Comparison of ENCODE assay signal across 8 cellular contexts in the genomic region with DNA sequence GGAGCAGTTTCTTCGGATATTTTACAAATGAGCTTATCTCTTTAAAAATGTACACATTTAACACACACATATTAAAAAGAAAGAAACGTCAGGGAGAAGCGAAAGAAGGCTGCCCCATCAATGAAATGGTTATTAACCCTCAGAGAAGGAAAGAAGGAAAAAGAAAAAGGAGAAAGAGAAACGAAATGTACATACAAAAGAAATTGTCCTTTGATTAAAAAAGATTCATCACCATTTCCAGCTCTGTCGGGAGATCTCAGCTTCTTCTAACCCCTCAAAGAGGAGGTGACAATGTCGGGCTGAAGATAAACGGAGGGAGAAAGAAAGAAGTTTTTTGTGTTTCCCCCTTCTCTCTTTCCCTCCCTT. TPM values are rescaled to one million over a fixed set of nuclear protein-coding genes. Genes with fewer than 3 reads are reported as not detected.
DNase-seq lines count a peak whose midpoint lies in the region; ATAC-seq and TF ChIP-seq lines count a peak whose summit lies in the region.

No MANE protein-coding gene starts in this region.

- intact Hi-C loops in dendritic cell treated with granulocyte-macrophage colony-stimulating factor and Interleukin-4, amounts not matched to agents 40 ng/mL and 50 ng/mL, for 4 days (cut with micrococcal nuclease), result loop anchor here (5.0 kb wide), 1 partner anchor 288 kb away; no protein-coding TSS in a partner anchor

- H3K27ac Mint-ChIP-seq in dendritic cell treated with granulocyte-macrophage colony-stimulating factor and Interleukin-4, amounts not matched to agents 40 ng/mL and 50 ng/mL, for 4 days, result peak overlapping the region; percentile 33
- peak overlapping the region; percentile 94 to 99 for H3K27ac Mint-ChIP-seq in natural killer cell treated with Interleukin-12 subunit alpha and Interleukin-12 subunit beta and Interleukin-15 and Interleukin-18, amount 100 ng/mL, for 72 hours

- H3K4me1 Mint-ChIP-seq in dendritic cell treated with granulocyte-macrophage colony-stimulating factor and Interleukin-4, amounts not matched to agents 40 ng/mL and 50 ng/mL, for 4 days (ENCODE audit: low read depth), result peaks cover 37% of the 10 kb centered on the region
- H3K4me1 Mint-ChIP-seq in natural killer cell treated with Interleukin-12 subunit alpha and Interleukin-12 subunit beta and Interleukin-15 and Interleukin-18, amount 100 ng/mL, for 72 hours (ENCODE audit: low read depth in 2 of 2), result peaks cover 55 to 64% of the 10 kb centered on the region in 2 donors

- H3K9me3 Mint-ChIP-seq in dendritic cell treated with granulocyte-macrophage colony-stimulating factor and Interleukin-4, amounts not matched to agents 40 ng/mL and 50 ng/mL, for 4 days, result no peaks in the 10 kb centered on the region
- no peaks in the 10 kb centered on the region for H3K9me3 Mint-ChIP-seq in natural killer cell treated with Interleukin-12 subunit alpha and Interleukin-12 subunit beta and Interleukin-15 and Interleukin-18, amount 100 ng/mL, for 72 hours

- peaks cover 12% of the 10 kb centered on the region for H3K36me3 Mint-ChIP-seq in dendritic cell treated with granulocyte-macrophage colony-stimulating factor and Interleukin-4, amounts not matched to agents 40 ng/mL and 50 ng/mL, for 4 days (ENCODE audit: low read depth)
- H3K36me3 Mint-ChIP-seq in natural killer cell treated with Interleukin-12 subunit alpha and Interleukin-12 subunit beta and Interleukin-15 and Interleukin-18, amount 100 ng/mL, for 72 hours, result peaks cover 10% of the 10 kb centered on the region

- ATAC-seq in natural killer cell treated with Interleukin-12 subunit alpha and Interleukin-12 subunit beta and Interleukin-15 and Interleukin-18, amount 100 ng/mL, for 72 hours, result no peak
- no peak for ATAC-seq in HG02884 (IDR thresholded peaks at IDR 0.05; ENCODE audit: unreplicated experiment)

- peaks cover 22% of the 10 kb centered on the region for H3K36me3 ChIP-seq in KOPT-K1 (ENCODE audit: insufficient read depth, low read length)

- H3K4me3 ChIP-seq in AG10803 (ENCODE audit: low read length), result peak overlapping the region; percentile 85

- H3K4me3 Mint-ChIP-seq in dendritic cell treated with granulocyte-macrophage colony-stimulating factor and Interleukin-4, amounts not matched to agents 40 ng/mL and 50 ng/mL, for 4 days, result peak overlapping the region; percentile 74
- peak overlapping the region; percentile 92 for H3K4me3 Mint-ChIP-seq in natural killer cell treated with Interleukin-12 subunit alpha and Interleukin-12 subunit beta and Interleukin-15 and Interleukin-18, amount 100 ng/mL, for 72 hours

- TF ChIP-seq CTCF in AG10803 (conservative IDR thresholded peaks at IDR 0.05; ENCODE audit: low read length), result no peak

- H3K9me3 ChIP-seq in KOPT-K1 (ENCODE audit: insufficient read depth, low read length, poor library complexity, severe bottlenecking), result no peaks in the 10 kb centered on the region

- H3K27ac ChIP-seq in KOPT-K1 (ENCODE audit: low read depth, low read length, poor library complexity, severe bottlenecking), result peak overlapping the region; percentile 96

- H3K27me3 Mint-ChIP-seq in dendritic cell treated with granulocyte-macrophage colony-stimulating factor and Interleukin-4, amounts not matched to agents 40 ng/mL and 50 ng/mL, for 4 days, result peaks cover 23% of the 10 kb centered on the region
- no peaks in the 10 kb centered on the region for H3K27me3 Mint-ChIP-seq in natural killer cell treated with Interleukin-12 subunit alpha and Interleukin-12 subunit beta and Interleukin-15 and Interleukin-18, amount 100 ng/mL, for 72 hours

- DNase-seq in AG10803 (ENCODE audit: low read depth) (no peak), NCI-H345 (lab: John Stamatoyannopoulos, UW) (no peak), NCI-H69 (lab: John Stamatoyannopoulos, UW) (no peak), germinal center (ENCODE audit: low spot score) (no peak)
- no peak for DNase-seq in natural killer cell treated with Interleukin-12 subunit alpha and Interleukin-12 subunit beta and Interleukin-15 and Interleukin-18, amount 100 ng/mL, for 72 hours (ENCODE audit: low spot score)

RNA-seq across cellular contexts. Expression of a gene that starts 1.5 kb away (rescaled TPM):
- 10 to 100 TPM; 48.3 to 80.0 TPM for total RNA-seq in natural killer cell treated with Interleukin-12 subunit alpha and Interleukin-12 subunit beta and Interleukin-15 and Interleukin-18, amount 100 ng/mL, for 72 hours
